ENCODE assay signal across 19 cellular contexts in genomic region chr22:20607157-20607907, GRCh38.
DNase-seq lines count a peak whose midpoint lies in the region; ATAC-seq, FAIRE-seq and TF ChIP-seq lines count a peak whose summit lies in the region.
"Had no signal": no experiment of that assay in that cellular context is flagged by ENCODE, and none has a peak within 500 bp of the region (broad histone marks: within the 10 kb centered on the region; RNA-seq: fewer than 3 reads in every experiment).

No MANE protein-coding gene starts in this region.

- H3K9me3 ChIP-seq in HepG2 (ENCODE audit: low read length) (no peaks in the 10 kb centered on the region), right lobe of liver (no peaks in the 10 kb centered on the region), psoas muscle (no peaks in the 10 kb centered on the region)
- H3K9me3 ChIP-seq: SJSA1, uterus had no signal

- in situ Hi-C loops in HepG2 (cut with HindIII; ENCODE audit: extremely low pct_ligation_motif_present, low pct_unique_long_range_greater_than_20kb), result no loop called here

- intact Hi-C loops in HepG2 (cut with micrococcal nuclease; ENCODE audit: unreplicated experiment) (no loop called here), right lobe of liver (cut with DNase I) (loop anchor here in 1 of 2 donors (10.0 kb wide), 1 partner anchor 87 kb away; no protein-coding TSS in a partner anchor), psoas muscle (cut with DNase I) (loop anchor here in 1 of 2 donors (5.0 kb wide), 2 partner anchors 90 to 455 kb away; partner anchors contain the start of gene CCDC188)

- H3K4me1 ChIP-seq in HepG2 (ENCODE audit: insufficient read depth, low read length), result peaks cover 12% of the 10 kb centered on the region; the same call in 1 of the 2 replicates
- peaks cover 0 to 3% (median 0%) of the 10 kb centered on the region in 4 donors for H3K4me1 ChIP-seq in right lobe of liver
- H3K4me1 ChIP-seq in psoas muscle, result no peaks in the 10 kb centered on the region
- H3K4me1 ChIP-seq: SJSA1, uterus had no signal

- peaks cover 3 to 72% of the 10 kb centered on the region in 2 experiments; a peak in 4 of 5 replicates for H3K27me3 ChIP-seq in HepG2 (ENCODE audit: control insufficient read depth in 1 of 2, insufficient read depth in 2 of 2, low read length in 2 of 2)
- H3K27me3 ChIP-seq in right lobe of liver, result no peaks in the 10 kb centered on the region
- no peaks in the 10 kb centered on the region for H3K27me3 ChIP-seq in psoas muscle (ENCODE audit: insufficient read depth in 3 of 3, low read length in 2 of 3)
- H3K27me3 ChIP-seq: SJSA1, uterus had no signal

- TF ChIP-seq RAD21 in HepG2 (CRISPR knock-in tag; IDR thresholded peaks at IDR 0.05), result no peak

- H3K36me3 ChIP-seq in HepG2 (replicated peaks in 1 of 2; ENCODE audit: control insufficient read depth in 1 of 2, insufficient read depth in 2 of 2, low read length in 2 of 2) (no peaks in the 10 kb centered on the region), right lobe of liver (no peaks in the 10 kb centered on the region), psoas muscle (ENCODE audit: insufficient read depth in 1 of 2, low read depth in 1 of 2) (no peaks in the 10 kb centered on the region)
- H3K36me3 ChIP-seq: SJSA1, uterus had no signal

- no peak for FAIRE-seq in HepG2 (lab: Jason Lieb, UNC)
- FAIRE-seq: colon, endothelial cell of umbilical vein had no signal

- no TSS peak for BruUV-seq in HepG2 (replicated peaks; lab: Mats Ljungman, UMichigan)

- POLR2A ChIA-PET in HepG2 (lab: Yijun Ruan, JAX), result no interaction called here

- no peaks in the 10 kb centered on the region for H4K20me1 ChIP-seq in HepG2 (ENCODE audit: insufficient read depth, low read length)

- TF ChIP-seq POLR2A in HepG2 (IDR thresholded peaks at IDR 0.05; ENCODE audit: insufficient read depth in 1 of 2, low read depth in 2 of 2, low read length in 2 of 2) (no peak), right lobe of liver (IDR thresholded peaks at IDR 0.05) (no peak)

- H3K4me1 Mint-ChIP-seq in immature natural killer cell, result peaks cover 66 to 71% of the 10 kb centered on the region in 2 donors
- peaks cover 4% of the 10 kb centered on the region for H3K4me1 Mint-ChIP-seq in T-helper 2 cell treated with Interferon-gamma antibody and Interleukin-4, amounts not matched to agents 5 μg/mL and 100 μg/mL, for 36 hours (ENCODE audit: low read depth)

- H3K27ac ChIP-seq in HepG2 (ENCODE audit: extremely low read length, insufficient read depth, low read length) (no peak overlapping the region), right lobe of liver (no peak overlapping the region), psoas muscle (no peak overlapping the region)
- H3K27ac ChIP-seq: SJSA1, uterus had no signal

- H3K9ac ChIP-seq in HepG2 (ENCODE audit: insufficient read depth, low read depth, low read length), result no peak overlapping the region

- TF ChIP-seq EP300 in HepG2 (IDR thresholded peaks at IDR 0.05; ENCODE audit: low read depth in 2 of 2, low read length in 2 of 2) (no peak), HepG2 (CRISPR knock-in tag; IDR thresholded peaks at IDR 0.05; ENCODE audit: borderline replicate concordance) (no peak)

- CTCF ChIA-PET in HepG2 (lab: Yijun Ruan, JAX; ENCODE audit: low intra/inter-chr PET ratio, low total read pairs), result interaction anchor here (2.1 kb wide), 1 partner anchor 90 kb away, joined by 33 read pairs; no protein-coding TSS in a partner anchor

- peaks cover 0 to 1% (median under 1%) of the 10 kb centered on the region in 3 donors for H3K36me3 Mint-ChIP-seq in immature natural killer cell
- no peaks in the 10 kb centered on the region for H3K36me3 Mint-ChIP-seq in T-helper 2 cell treated with Interferon-gamma antibody and Interleukin-4, amounts not matched to agents 5 μg/mL and 100 μg/mL, for 36 hours (ENCODE audit: low read depth)

- 0 out of 3 replicates have a peak, but pooled peaks have one; percentile 4 for ATAC-seq in HepG2
- no peak for ATAC-seq in right lobe of liver
- no peak for ATAC-seq in psoas muscle
- no peak for ATAC-seq in HG02885 (IDR thresholded peaks at IDR 0.05; ENCODE audit: poor library complexity, unreplicated experiment)

- peaks cover 0 to 12% (median 7%) of the 10 kb centered on the region in 3 donors for H3K27me3 Mint-ChIP-seq in immature natural killer cell (ENCODE audit: low read depth in 3 of 3)
- H3K27me3 Mint-ChIP-seq in T-helper 2 cell treated with Interferon-gamma antibody and Interleukin-4, amounts not matched to agents 5 μg/mL and 100 μg/mL, for 36 hours (ENCODE audit: low read depth), result no peaks in the 10 kb centered on the region

- WGBS in HepG2 (ENCODE audit: low lambda C conversion rate), result 22% methylated on average over 10 of the region's 31 CpGs
- WGBS in right lobe of liver (ENCODE audit: insufficient coverage, low coverage, low lambda C conversion rate, missing lambda C conversion rate), result 81% methylated on average over 7 of the region's 31 CpGs
- WGBS in psoas muscle, 3 donors, result 64 to 68% (median 67%) methylated on average over 31 of the region's 31 CpGs

- DNase-seq in HepG2 (ENCODE audit: low spot score) (no peak), right lobe of liver (no peak), NCI-H2171 (lab: John Stamatoyannopoulos, UW) (peak; percentile 45), immature natural killer cell (peak; percentile 59 to 66 (median 63)), nucleus accumbens (lab: John Stamatoyannopoulos, UW) (no peak), psoas muscle (no peak)
- DNase-seq in T-helper 2 cell treated with Interferon-gamma antibody and Interleukin-4, amounts not matched to agents 5 μg/mL and 100 μg/mL, for 36 hours (ENCODE audit: low spot score), result no peak
- DNase-seq: activated CD4-positive, alpha-beta T cell treated with anti-CD3 and anti-CD28 coated beads, Interleukin-2, amount 10 ng/mL, durations not matched to agents 7 days and 5 days; activated naive CD4-positive, alpha-beta T cell treated with anti-CD3 and anti-CD28 coated beads, Interleukin-2, amount 50 U/mL, for 16 hours; activated T-cell treated with anti-CD3 and anti-CD28 coated beads for 4 hours; foreskin fibroblast; HCEC 1CT; left ventricle myocardium superior; stimulated activated CD4-positive, alpha-beta T cell treated with anti-CD3 and anti-CD28 coated beads, Interleukin-15, amount 100 ng/mL, for 24 hours; uterus had no signal

- H3K4me2 ChIP-seq in HepG2 (ENCODE audit: low read depth, low read length), result 0 out of 2 replicates have a peak overlapping the region, but pooled peaks have one; percentile 5

- H3K79me2 ChIP-seq in HepG2 (ENCODE audit: insufficient read depth, low read length), result no peaks in the 10 kb centered on the region

- H2AFZ ChIP-seq in HepG2 (ENCODE audit: low read length), result no peak overlapping the region

- no peak for TF ChIP-seq CTCF in HepG2 (CRISPR knock-in tag; IDR thresholded peaks at IDR 0.05)
- TF ChIP-seq CTCF in right lobe of liver (IDR thresholded peaks at IDR 0.05), result no peak
- TF ChIP-seq CTCF in psoas muscle (IDR thresholded peaks at IDR 0.05), result no peak

- H3K4me3 Mint-ChIP-seq in immature natural killer cell, result peak overlapping the region in 3 of 5 donors; percentile 13 to 77 (median 24)
- H3K4me3 Mint-ChIP-seq in T-helper 2 cell treated with Interferon-gamma antibody and Interleukin-4, amounts not matched to agents 5 μg/mL and 100 μg/mL, for 36 hours, result no peak overlapping the region
- H3K4me3 Mint-ChIP-seq: activated CD4-positive, alpha-beta T cell treated with anti-CD3 and anti-CD28 coated beads, Interleukin-2, amount 10 ng/mL, durations not matched to agents 7 days and 5 days had no signal

- H3K4me3 ChIP-seq in HepG2 (replicated peaks in 1 of 3; ENCODE audit: insufficient read depth in 1 of 3, low read depth in 2 of 3, low read length in 3 of 3), result no peak overlapping the region
- no peak overlapping the region for H3K4me3 ChIP-seq in right lobe of liver
- no peak overlapping the region for H3K4me3 ChIP-seq in psoas muscle
- H3K4me3 ChIP-seq: SJSA1, uterus had no signal

- H3K9me3 Mint-ChIP-seq in immature natural killer cell, result no peaks in the 10 kb centered on the region
- H3K9me3 Mint-ChIP-seq in T-helper 2 cell treated with Interferon-gamma antibody and Interleukin-4, amounts not matched to agents 5 μg/mL and 100 μg/mL, for 36 hours, result no peaks in the 10 kb centered on the region
- H3K9me3 Mint-ChIP-seq: activated CD4-positive, alpha-beta T cell treated with anti-CD3 and anti-CD28 coated beads, Interleukin-2, amount 10 ng/mL, durations not matched to agents 7 days and 5 days had no signal

- peak overlapping the region in 5 of 6 donors; percentile 24 to 82 (median 68) for H3K27ac Mint-ChIP-seq in immature natural killer cell
- no peak overlapping the region for H3K27ac Mint-ChIP-seq in T-helper 2 cell treated with Interferon-gamma antibody and Interleukin-4, amounts not matched to agents 5 μg/mL and 100 μg/mL, for 36 hours
- H3K27ac Mint-ChIP-seq: activated CD4-positive, alpha-beta T cell treated with anti-CD3 and anti-CD28 coated beads, Interleukin-2, amount 10 ng/mL, durations not matched to agents 7 days and 5 days had no signal

TF ChIP-seq in HepG2, 621 proteins besides CTCF, POLR2A, EP300 and RAD21 (continues in another document):
- no peak for TF ChIP-seq ZNF503 (CRISPR knock-in tag; IDR thresholded peaks at IDR 0.05)
- TF ChIP-seq ZSCAN22 (CRISPR knock-in tag; IDR thresholded peaks at IDR 0.05), result no peak
- no peak for TF ChIP-seq CREM (IDR thresholded peaks at IDR 0.05)
- TF ChIP-seq CREM (CRISPR knock-in tag; IDR thresholded peaks at IDR 0.05), result no peak
- TF ChIP-seq ZFYVE20 (CRISPR knock-in tag; IDR thresholded peaks at IDR 0.05; ENCODE audit: borderline replicate concordance, low read depth), result no peak

Comparison
In these comparisons a context has a peak if more than half of its experiments do, and no peak if none do; other contexts are left out.
1. DNase-seq: peak in NCI-H2171 (single experiment) and immature natural killer cell (3 of 3); none in HepG2 (single experiment), right lobe of liver (0 of 3), T-helper 2 cell treated with Interferon-gamma antibody and Interleukin-4, amounts not matched to agents 5 μg/mL and 100 μg/mL, for 36 hours (single experiment), nucleus accumbens (0 of 56) and psoas muscle (0 of 2).